In the genomic region with DNA sequence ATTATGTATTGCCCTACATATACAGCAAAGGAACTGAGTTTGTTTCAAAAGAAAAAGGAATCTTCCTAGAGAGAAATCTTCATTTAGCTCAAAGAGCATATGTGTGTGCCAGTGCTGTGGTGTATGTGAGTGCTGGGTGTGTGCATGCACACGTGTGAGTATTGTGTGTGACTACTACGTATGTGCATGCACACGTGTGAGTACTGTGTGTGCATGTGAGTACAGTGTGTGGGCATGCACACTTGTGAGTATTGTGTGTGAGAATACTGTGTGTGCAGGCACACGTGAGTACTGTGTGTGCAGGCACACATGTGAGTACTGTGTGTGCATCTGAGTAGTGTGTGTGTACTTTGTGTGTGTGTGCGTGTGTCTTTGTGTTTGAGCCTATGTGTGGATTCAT, we compare ENCODE assay signal across 6 cellular contexts.
"Had no signal": no experiment of that assay in that cellular context is flagged by ENCODE, and none has a peak within 500 bp of the region (broad histone marks: within the 10 kb centered on the region; RNA-seq: fewer than 3 reads in every experiment).

No MANE protein-coding gene starts in this region.

- DNase-seq: GM23248, GOT3, H9, HCEC 1CT had no signal

- H3K4me3 ChIP-seq: GM23248 had no signal

- H3K9ac ChIP-seq: GM23248 had no signal

- FAIRE-seq: H54, HTR-8/SVneo had no signal

- H2AFZ ChIP-seq: GM23248 had no signal

- H3K27ac ChIP-seq: GM23248 had no signal
